Comparison of ENCODE assay signal across 11 cellular contexts in genomic region chr3:150237490-150237889, GRCh38.
DNase-seq lines count a peak whose midpoint lies in the region; ATAC-seq and TF ChIP-seq lines count a peak whose summit lies in the region.
"Had no signal": no experiment of that assay in that cellular context is flagged by ENCODE, and none has a peak within 500 bp of the region (broad histone marks: within the 10 kb centered on the region; RNA-seq: fewer than 3 reads in every experiment).

No MANE protein-coding gene starts in this region.

- H3K9me3 ChIP-seq in left ventricle myocardium inferior (replicated peaks) (no peaks in the 10 kb centered on the region), aorta (ENCODE audit: control insufficient read depth, low read length) (no peaks in the 10 kb centered on the region)

- ATAC-seq in left cardiac atrium (peak; percentile 75), aorta (ENCODE audit: low FRiP score) (no peak), HG02885 (IDR thresholded peaks at IDR 0.05; ENCODE audit: poor library complexity, unreplicated experiment) (no peak)

- no peak overlapping the region for H3K4me3 ChIP-seq in left ventricle myocardium inferior
- H3K4me3 ChIP-seq in aorta (ENCODE audit: low read length in 2 of 2): no peak overlapping the region

- H3K27ac ChIP-seq in left ventricle myocardium inferior (replicated peaks) (no peak overlapping the region), aorta (ENCODE audit: low read depth in 1 of 2, low read length in 2 of 2) (peak overlapping the region; percentile 58 to 92)

- intact Hi-C loops in left cardiac atrium (cut with DNase I): loop anchor here in 1 of 2 donors (10.0 kb wide), 1 partner anchor 167 kb away; the partner anchor contains the start of gene TSC22D2
- intact Hi-C loops in left ventricle myocardium inferior (cut with micrococcal nuclease): no loop called here
- intact Hi-C loops in aorta (cut with DNase I): loop anchor here in 1 of 2 donors (2.0 to 5.0 kb wide), 3 partner anchors 13 to 170 kb away; partner anchors contain the start of gene TSC22D2

- peaks cover 45% of the 10 kb centered on the region for H3K4me1 ChIP-seq in left ventricle myocardium inferior
- peaks cover 0 to 15% of the 10 kb centered on the region in 2 donors for H3K4me1 ChIP-seq in aorta (ENCODE audit: control insufficient read depth in 1 of 2, insufficient read depth in 2 of 2, low read length in 2 of 2)

- no peaks in the 10 kb centered on the region for H3K36me3 ChIP-seq in left ventricle myocardium inferior
- no peaks in the 10 kb centered on the region for H3K36me3 ChIP-seq in aorta (ENCODE audit: control insufficient read depth in 1 of 2, insufficient read depth in 2 of 2, low read length in 1 of 2)

- peak; percentile 39 for DNase-seq in left cardiac atrium
- DNase-seq in left ventricle myocardium inferior: no peak
- DNase-seq in astrocyte of the hippocampus (ENCODE audit: low read depth, low spot score): peak; percentile 74
- peak; percentile 95 for DNase-seq in kidney tubule cell (ENCODE audit: low spot score)
- no peak for DNase-seq in aorta
- no peak for DNase-seq in NCI-H187 (lab: John Stamatoyannopoulos, UW)
- no peak for DNase-seq in NCI-H510A (lab: John Stamatoyannopoulos, UW)
- DNase-seq: activated CD8-positive, alpha-beta memory T cell treated with anti-CD3 and anti-CD28 coated beads, Interleukin-2, amount 50 U/mL, for 48 hours; cortex of kidney; NCI-H1417 treated with DMSO at 0.1 percent for 48 hours had no signal

- WGBS in aorta, 2 donors: 16 to 54% methylated on average over 2 to 3 of the region's 3 CpGs

- no peak for TF ChIP-seq CTCF in left ventricle myocardium inferior (IDR thresholded peaks at IDR 0.05; ENCODE audit: borderline replicate concordance)

- H3K27me3 ChIP-seq in left ventricle myocardium inferior (ENCODE audit: low read depth) (no peaks in the 10 kb centered on the region), aorta (ENCODE audit: control insufficient read depth in 1 of 2, insufficient read depth in 2 of 2, low read length in 1 of 2) (no peaks in the 10 kb centered on the region)

Comparison
In these comparisons a context has a peak if more than half of its experiments do, and no peak if none do; other contexts are left out.
1. DNase-seq: peak in left cardiac atrium (single experiment), astrocyte of the hippocampus (single experiment) and kidney tubule cell (single experiment); none in left ventricle myocardium inferior (single experiment), aorta (0 of 2), NCI-H187 (0 of 2) and NCI-H510A (single experiment).
2. ATAC-seq: peak in left cardiac atrium (2 of 2); none in aorta (single experiment) and HG02885 (single experiment).